25 cellular contexts compared by ENCODE assay signal in the genomic region with DNA sequence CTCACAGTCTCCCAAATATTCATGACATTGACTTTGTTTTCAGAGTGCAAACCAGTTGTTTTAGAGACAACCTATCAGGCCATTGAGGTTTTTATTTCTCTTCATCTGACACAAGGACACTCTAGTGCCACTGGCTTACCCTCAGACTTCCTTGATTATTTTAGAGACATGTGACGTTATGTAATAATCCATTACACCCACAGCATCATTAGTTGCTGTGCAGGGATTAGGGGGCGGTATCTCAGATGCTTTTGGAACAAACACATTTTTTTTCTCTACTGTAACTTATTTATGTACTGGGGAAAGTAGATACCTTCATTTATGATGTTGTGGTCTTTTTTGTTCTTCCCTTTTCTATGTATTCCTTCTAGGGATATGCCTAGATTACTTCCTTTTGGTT.
DNase-seq lines count a peak whose midpoint lies in the region; ATAC-seq and TF ChIP-seq lines count a peak whose summit lies in the region.
"Had no signal": no experiment of that assay in that cellular context is flagged by ENCODE, and none has a peak within 500 bp of the region (broad histone marks: within the 10 kb centered on the region; RNA-seq: fewer than 3 reads in every experiment).

No MANE protein-coding gene starts in this region.

- peak; percentile 13 for DNase-seq in ELR (ENCODE audit: low read depth)
- DNase-seq in SK-N-SH: no peak
- no peak for DNase-seq in neuronal stem cell (ENCODE audit: low spot score)
- no peak for DNase-seq in activated T-cell treated with anti-CD3 and anti-CD28 coated beads for 4 hours
- no peak for DNase-seq in kidney tubule cell (ENCODE audit: low spot score)
- no peak for DNase-seq in HuH-7 (ENCODE audit: low spot score)
- DNase-seq: Caco-2; CD4-positive, alpha-beta memory T cell; DMS153; GF-D8; H7; NCI-H1105; NCI-H146; NCI-H2029; NCI-H2171; NCI-H345; NCI-H524; NCI-H774; NK-92 treated with Interleukin-12 subunit alpha and Interleukin-12 subunit beta, amount 100 ng/mL, for 24 hours; Right ventricle myocardium superior; T-helper 2 cell had no signal

- no peak overlapping the region for H3K4me3 ChIP-seq in HUES6 (ENCODE audit: low read depth, low read length)
- H3K4me3 ChIP-seq in SK-N-SH (ENCODE audit: low read depth in 2 of 2, low read length in 1 of 2): no peak overlapping the region
- no peak overlapping the region for H3K4me3 ChIP-seq in neuronal stem cell (ENCODE audit: low read length in 2 of 2)
- H3K4me3 ChIP-seq: BLaER1 had no signal

- no peak for TF ChIP-seq RAD21 in SK-N-SH (IDR thresholded peaks at IDR 0.05; ENCODE audit: low read length)

- no peak for TF ChIP-seq CTCF in SK-N-SH (IDR thresholded peaks at IDR 0.05)

- WGBS in SK-N-SH (ENCODE audit: low lambda C conversion rate): 2% methylated on average over 2 of the region's 2 CpGs
- WGBS in neuronal stem cell (ENCODE audit: extremely low coverage in 2 of 2, insufficient read length in 2 of 2, insufficient replicate concordance in 1 of 2), 2 donors: no CpG with 5 or more reads among the region's 2 CpGs

- H2AFZ ChIP-seq in SK-N-SH (ENCODE audit: low read depth) (0 out of 2 replicates have a peak overlapping the region, but pooled peaks have one; percentile 68), neuronal stem cell (ENCODE audit: low read length) (peak overlapping the region; percentile 56)

- no peak overlapping the region for H2BK120ac ChIP-seq in neuronal stem cell (ENCODE audit: low read depth, low read length)

- ATAC-seq in esophagus mucosa: no peak

- H3K9ac ChIP-seq in HUES6 (ENCODE audit: low read length) (no peak overlapping the region), SK-N-SH (no peak overlapping the region), neuronal stem cell (ENCODE audit: low read depth, low read length, poor library complexity) (no peak overlapping the region)
- H3K9ac ChIP-seq: BLaER1, KMS-11 had no signal

- no peaks in the 10 kb centered on the region for H4K20me1 ChIP-seq in SK-N-SH (ENCODE audit: insufficient read depth)
- H4K20me1 ChIP-seq: BLaER1 had no signal

- no peak overlapping the region for H4K91ac ChIP-seq in neuronal stem cell (ENCODE audit: low read depth, low read length, poor library complexity)

- H3K9me3 ChIP-seq in HUES6 (ENCODE audit: control insufficient read depth, insufficient read depth, low read depth, low read length) (no peaks in the 10 kb centered on the region), SK-N-SH (no peaks in the 10 kb centered on the region), neuronal stem cell (replicated peaks in 1 of 2; ENCODE audit: control insufficient read depth in 2 of 2, insufficient read depth in 1 of 2, low read depth in 1 of 2, low read length in 2 of 2) (no peaks in the 10 kb centered on the region)
- H3K9me3 ChIP-seq: BLaER1, Caco-2 had no signal

- H3K4me2 ChIP-seq in SK-N-SH (no peak overlapping the region), neuronal stem cell (ENCODE audit: insufficient read depth, low read length, poor library complexity, severe bottlenecking) (no peak overlapping the region)
- H3K4me2 ChIP-seq: BLaER1, KMS-11 had no signal

- no peak overlapping the region for H3K14ac ChIP-seq in neuronal stem cell (ENCODE audit: low read length)

- H3K27me3 ChIP-seq in HUES6 (ENCODE audit: control insufficient read depth, insufficient read depth, low read length): no peaks in the 10 kb centered on the region
- H3K27me3 ChIP-seq in SK-N-SH (ENCODE audit: insufficient read depth): no peaks in the 10 kb centered on the region
- H3K27me3 ChIP-seq in neuronal stem cell (ENCODE audit: control insufficient read depth in 3 of 3, insufficient read depth in 3 of 3, low read depth in 1 of 3, low read length in 3 of 3): no peaks in the 10 kb centered on the region
- H3K27me3 ChIP-seq: BLaER1 had no signal

- TF ChIP-seq EP300 in SK-N-SH (IDR thresholded peaks at IDR 0.05; ENCODE audit: borderline replicate concordance in 1 of 2, low read depth in 1 of 2, low read length in 1 of 2): no peak

- H2BK5ac ChIP-seq in neuronal stem cell (ENCODE audit: low read length): no peak overlapping the region

- H3K23ac ChIP-seq in neuronal stem cell (ENCODE audit: low read depth, low read length, poor library complexity): no peak overlapping the region

- H3K9me2 ChIP-seq in SK-N-SH: no peaks in the 10 kb centered on the region

- H3K27ac ChIP-seq in HUES6 (ENCODE audit: low read depth, low read length) (0 out of 2 replicates have a peak overlapping the region, but pooled peaks have one; percentile 18), SK-N-SH (ENCODE audit: low read depth in 2 of 2, low read length in 1 of 2) (no peak overlapping the region), neuronal stem cell (replicated peaks; ENCODE audit: low read length) (no peak overlapping the region)
- H3K27ac ChIP-seq: BLaER1, KMS-11 had no signal

- CTCF ChIA-PET in SK-N-SH (lab: Yijun Ruan, JAX): no interaction called here

- H3K4ac ChIP-seq in neuronal stem cell (ENCODE audit: low read length): no peak overlapping the region

- H4K8ac ChIP-seq in neuronal stem cell (ENCODE audit: low read depth, low read length): no peak overlapping the region

- H2BK12ac ChIP-seq in neuronal stem cell (ENCODE audit: low read length): no peak overlapping the region

- H3K36me3 ChIP-seq in HUES6 (ENCODE audit: control insufficient read depth, insufficient read depth, low read length) (no peaks in the 10 kb centered on the region), SK-N-SH (replicated peaks in 1 of 2; ENCODE audit: control insufficient read depth in 1 of 2, insufficient read depth in 2 of 2, low read length in 1 of 2) (no peaks in the 10 kb centered on the region), neuronal stem cell (replicated peaks in 1 of 2; ENCODE audit: control insufficient read depth in 2 of 2, insufficient read depth in 2 of 2, low read length in 2 of 2) (no peaks in the 10 kb centered on the region)
- H3K36me3 ChIP-seq: BLaER1 had no signal

- H2BK15ac ChIP-seq in neuronal stem cell (ENCODE audit: low read length): no peak overlapping the region

- H3K4me1 ChIP-seq in HUES6 (ENCODE audit: control insufficient read depth, insufficient read depth, low read length): 0 out of 2 replicates have a peak, but pooled peaks cover 7% of the 10 kb centered on the region
- no peaks in the 10 kb centered on the region for H3K4me1 ChIP-seq in SK-N-SH (ENCODE audit: control insufficient read depth in 1 of 2, insufficient read depth in 2 of 2, low read depth in 1 of 2, low read length in 1 of 2)
- no peaks in the 10 kb centered on the region for H3K4me1 ChIP-seq in neuronal stem cell (ENCODE audit: control insufficient read depth in 2 of 2, insufficient read depth in 1 of 2, low read depth in 1 of 2, low read length in 2 of 2)
- H3K4me1 ChIP-seq: BLaER1, Caco-2 had no signal

- no peaks in the 10 kb centered on the region for H3K79me2 ChIP-seq in SK-N-SH (ENCODE audit: insufficient read depth)

- H3K79me1 ChIP-seq in neuronal stem cell (ENCODE audit: low read depth, low read length): no peaks in the 10 kb centered on the region

- no peak overlapping the region for H2AK5ac ChIP-seq in neuronal stem cell (ENCODE audit: low read depth, low read length)

- POLR2A ChIA-PET in SK-N-SH (lab: Yijun Ruan, JAX): no interaction called here

- H3K18ac ChIP-seq in neuronal stem cell (ENCODE audit: low read length): no peak overlapping the region

- no peaks in the 10 kb centered on the region for H3F3A ChIP-seq in SK-N-SH (replicated peaks; ENCODE audit: insufficient read depth)

TF ChIP-seq in SK-N-SH, 30 proteins besides CTCF, POLR2A, EP300 and RAD21:
- TF ChIP-seq YY1 (IDR thresholded peaks at IDR 0.05; ENCODE audit: low read depth) (no peak), RFX5 (IDR thresholded peaks at IDR 0.05; ENCODE audit: low read length) (peak; percentile 93)
TF ChIP-seq in SK-N-SH: peak in this region for 1.
